ENCODE assay signal across 23 cellular contexts in genomic region chr13:83332751-83333150, GRCh38.
"Had no signal": no experiment of that assay in that cellular context is flagged by ENCODE, and none has a peak within 500 bp of the region (broad histone marks: within the 10 kb centered on the region; RNA-seq: fewer than 3 reads in every experiment).

No MANE protein-coding gene starts in this region.

- H3K9me3 ChIP-seq: neutrophil, right atrium auricular region, right lobe of liver, tibial nerve, uterus had no signal

- H3K4me2 ChIP-seq: neural progenitor cell, smooth muscle cell had no signal

- H3K27ac ChIP-seq: left ventricle myocardium inferior, neural progenitor cell, neutrophil, parathyroid adenoma, right atrium auricular region, right lobe of liver, tibial nerve, uterus had no signal

- H3K36me3 ChIP-seq: left ventricle myocardium inferior, neural progenitor cell, neutrophil, right atrium auricular region, right lobe of liver, tibial nerve, uterus had no signal

- H3K4me1 ChIP-seq: left ventricle myocardium inferior, neural progenitor cell, parathyroid adenoma, right atrium auricular region, right lobe of liver, tibial nerve, uterus had no signal

- H3K27me3 ChIP-seq: neural progenitor cell, neutrophil, right atrium auricular region, right lobe of liver, tibial nerve, uterus had no signal

- H3K4me3 ChIP-seq: left ventricle myocardium inferior, lung, neural progenitor cell, right atrium auricular region, right lobe of liver, smooth muscle cell, tibial nerve, uterus had no signal

- H3K9ac ChIP-seq: neural progenitor cell, parathyroid adenoma had no signal

- H2AFZ ChIP-seq: neural progenitor cell, parathyroid adenoma had no signal

- DNase-seq: hypothalamus; immature natural killer cell; left ventricle myocardium inferior; naive B cell; natural killer cell; nephron progenitor cell; occipital lobe; right lobe of liver; stimulated activated CD4-positive, alpha-beta T cell treated with anti-CD3 and anti-CD28 coated beads, Interleukin-1b, Interleukin-23, amount 100 ng/mL, for 48 hours; stimulated activated CD4-positive, alpha-beta T cell treated with anti-CD3 and anti-CD28 coated beads, Interleukin-2, amount 100 ng/mL, for 48 hours; stimulated activated CD4-positive, alpha-beta T cell treated with anti-CD3 and anti-CD28 coated beads, Interleukin-4, amount 100 ng/mL, for 4 hours; stimulated activated CD8-positive, alpha-beta memory T cell treated with anti-CD3 and anti-CD28 coated beads, Interleukin-4, amount 100 ng/mL, for 48 hours; stimulated activated naive CD4-positive, alpha-beta T cell treated with Interleukin-2 at 50 U/mL for 16 hours; stimulated activated naive CD8-positive, alpha-beta T cell treated with anti-CD3 and anti-CD28 coated beads, Interleukin-15, amount 100 ng/mL, for 72 hours; substantia nigra; uterus had no signal
